ENCODE assay signal across 8 cellular contexts in the genomic region with DNA sequence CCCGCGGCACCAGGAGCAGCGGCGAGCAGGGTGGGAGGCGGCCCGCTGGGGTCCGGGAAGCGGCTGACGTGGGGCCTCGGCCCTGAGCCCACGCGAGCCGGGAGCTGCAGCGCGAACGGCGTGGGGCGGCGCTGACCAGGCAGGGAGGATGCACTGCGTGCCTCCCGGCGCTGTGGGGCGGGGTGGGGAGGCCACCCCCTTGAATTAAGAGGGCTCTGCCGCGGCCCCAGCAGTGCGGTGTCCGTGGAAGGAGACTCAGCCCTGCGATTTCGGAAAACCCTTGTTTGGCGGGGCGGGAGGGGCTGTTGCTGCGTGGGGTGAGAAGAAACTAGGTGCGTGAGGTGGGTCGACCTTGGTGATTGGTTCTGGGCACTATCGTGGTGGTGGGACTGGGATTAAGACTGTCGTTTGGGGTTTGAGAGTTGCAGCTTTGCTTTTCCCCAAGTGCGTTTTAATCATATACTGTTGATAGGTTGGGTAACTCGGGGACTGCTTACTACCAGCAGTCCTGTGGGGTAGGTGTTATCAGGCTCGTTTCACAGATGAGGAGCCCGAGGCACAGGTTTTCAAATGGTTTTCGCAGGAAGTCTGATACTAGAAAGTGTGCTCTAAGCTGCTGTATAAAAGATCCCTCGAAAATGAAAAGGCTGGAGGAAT. TPM values are rescaled to one million over a fixed set of nuclear protein-coding genes. Genes with fewer than 3 reads are reported as not detected.
A peak's percentile ranks its signal among the peaks of the same experiment; 100 is the strongest.
DNase-seq lines count a peak whose midpoint lies in the region; ATAC-seq and TF ChIP-seq lines count a peak whose summit lies in the region.

No MANE protein-coding gene starts in this region.

- peaks cover 7% of the 10 kb centered on the region for H3K4me1 ChIP-seq in mesendoderm (ENCODE audit: control insufficient read depth, low read depth, low read length)

- no peak overlapping the region for H4K5ac ChIP-seq in mesendoderm (ENCODE audit: low read length)

- peak overlapping the region; percentile 19 for H2BK120ac ChIP-seq in mesendoderm (ENCODE audit: low read depth, low read length)

- DNase-seq in Ammon's horn (ENCODE audit: low spot score), result peak; percentile 46
- peak; percentile 17 for DNase-seq in activated CD4-positive, alpha-beta T cell treated with anti-CD3 and anti-CD28 coated beads for 1 hour
- DNase-seq in dermis blood vessel endothelial cell, result peak; percentile 58
- no peak for DNase-seq in mesendoderm
- DNase-seq in stimulated activated CD8-positive, alpha-beta memory T cell treated with anti-CD3 and anti-CD28 coated beads, Interleukin-7, amount 100 ng/mL, for 4 hours (ENCODE audit: low read depth in 2 of 2), result peak; percentile 12 to 39
- DNase-seq in osteocyte (ENCODE audit: extremely low spot score, unreplicated experiment), result no peak

- H3K27ac Mint-ChIP-seq in osteocyte (ENCODE audit: unreplicated experiment), result no peak overlapping the region

- H3K79me1 ChIP-seq in mesendoderm (ENCODE audit: low read length), result peaks cover 7% of the 10 kb centered on the region

- peaks cover 9% of the 10 kb centered on the region for H3K4me1 Mint-ChIP-seq in osteocyte (ENCODE audit: unreplicated experiment)

- H3K4me3 Mint-ChIP-seq in osteocyte (ENCODE audit: unreplicated experiment), result no peak overlapping the region

- no peaks in the 10 kb centered on the region for H3K36me3 ChIP-seq in mesendoderm (ENCODE audit: control insufficient read depth, insufficient read depth, low read length)

- H3K79me2 ChIP-seq in mesendoderm (ENCODE audit: control insufficient read depth, insufficient read depth, low read length), result peaks cover 49% of the 10 kb centered on the region

- H3K23ac ChIP-seq in mesendoderm (ENCODE audit: low read length), result peak overlapping the region; percentile 97

- H3K9ac ChIP-seq in mesendoderm (ENCODE audit: low read length), result peak overlapping the region; percentile 96

- peak overlapping the region; percentile 31 for H3K18ac ChIP-seq in mesendoderm (ENCODE audit: low read length)

- ATAC-seq in GM19351 (IDR thresholded peaks at IDR 0.05; ENCODE audit: unreplicated experiment) (peak; percentile 36), HG03571 (IDR thresholded peaks at IDR 0.05; ENCODE audit: unreplicated experiment) (peak; percentile 32)

- peak overlapping the region; percentile 85 for H3K4me3 ChIP-seq in mesendoderm (ENCODE audit: low read length)

- H4K8ac ChIP-seq in mesendoderm (ENCODE audit: low read depth, low read length), result no peak overlapping the region

- no peak overlapping the region for H2AK5ac ChIP-seq in mesendoderm (ENCODE audit: low read length)

- H3K36me3 Mint-ChIP-seq in osteocyte (ENCODE audit: unreplicated experiment), result no peaks in the 10 kb centered on the region

- WGBS in mesendoderm (ENCODE audit: extremely low coverage, insufficient coverage, low lambda C conversion rate), result no CpG with 5 or more reads among the region's 42 CpGs

- no peaks in the 10 kb centered on the region for H3K9me3 Mint-ChIP-seq in osteocyte (ENCODE audit: unreplicated experiment)

- H3K27ac ChIP-seq in mesendoderm (ENCODE audit: low read depth, low read length), result peak overlapping the region; percentile 88

- no peaks in the 10 kb centered on the region for H3K27me3 Mint-ChIP-seq in osteocyte (ENCODE audit: unreplicated experiment)

- H2BK15ac ChIP-seq in mesendoderm (replicated peaks; ENCODE audit: low read depth), result no peak overlapping the region

- peak overlapping the region; percentile 96 for H3K56ac ChIP-seq in mesendoderm (ENCODE audit: low read length)

- H3K4me2 ChIP-seq in mesendoderm (ENCODE audit: low read length), result peak overlapping the region; percentile 70

- H3K4ac ChIP-seq in mesendoderm (ENCODE audit: low read depth, low read length), result peak overlapping the region; percentile 72

- H2BK5ac ChIP-seq in mesendoderm (ENCODE audit: low read length), result peak overlapping the region; percentile 80

- no peaks in the 10 kb centered on the region for H3K27me3 ChIP-seq in mesendoderm (ENCODE audit: insufficient read depth, low read length, poor library complexity)

- TF ChIP-seq CTCF in osteocyte (IDR thresholded peaks at IDR 0.05), result no peak

RNA-seq across cellular contexts. Expression of a gene that starts 0.7 kb away (rescaled TPM):
- 125 and 137 TPM in 2 replicates for total RNA-seq in dermis blood vessel endothelial cell
- 81.5 TPM for polyA plus RNA-seq in mesendoderm (2013, experiment 1 of 2)
- polyA plus RNA-seq in mesendoderm (2013, experiment 2 of 2), result 84.2 TPM
- 129 and 131 TPM in 2 replicates for total RNA-seq in osteocyte

Comparison
In these comparisons a context has a peak if more than half of its experiments do, and no peak if none do; other contexts are left out.
1. DNase-seq: peak in Ammon's horn (single experiment), activated CD4-positive, alpha-beta T cell treated with anti-CD3 and anti-CD28 coated beads for 1 hour (single experiment), dermis blood vessel endothelial cell (single experiment) and stimulated activated CD8-positive, alpha-beta memory T cell treated with anti-CD3 and anti-CD28 coated beads, Interleukin-7, amount 100 ng/mL, for 4 hours (2 of 2); none in mesendoderm (single experiment) and osteocyte (single experiment).